25 cellular contexts compared by ENCODE assay signal in genomic region chr12:62914443-62914909, GRCh38. TPM values are rescaled to one million over a fixed set of nuclear protein-coding genes. Genes with fewer than 3 reads are reported as not detected.
DNase-seq lines count a peak whose midpoint lies in the region; ATAC-seq and TF ChIP-seq lines count a peak whose summit lies in the region.
"Had no signal": no experiment of that assay in that cellular context is flagged by ENCODE, and none has a peak within 500 bp of the region (broad histone marks: within the 10 kb centered on the region; RNA-seq: fewer than 3 reads in every experiment).

No MANE protein-coding gene starts in this region.

- POLR2A ChIA-PET in WTC11 (lab: Charles Lee) = interaction anchor here (1.0 kb wide), 1 partner anchor 19 kb away, joined by 3 read pairs; no protein-coding TSS in a partner anchor

- H3K9ac ChIP-seq in HUES48 (ENCODE audit: low read depth, low read length) = 0 out of 2 replicates have a peak overlapping the region, but pooled peaks have one; percentile 15

- H3K4me1 ChIP-seq in HUES48 (ENCODE audit: control insufficient read depth, insufficient read depth, low read length) = peaks cover 56% of the 10 kb centered on the region
- H3K4me1 ChIP-seq: uterus had no signal

- H3K27ac Mint-ChIP-seq in CD14-positive monocyte (peak overlapping the region; percentile 75 to 96 (median 90)), WTC11 (peak overlapping the region; percentile 84)
- no peak overlapping the region for H3K27ac Mint-ChIP-seq in activated CD8-positive, alpha-beta memory T cell treated with anti-CD3 and anti-CD28 coated beads, Interleukin-2, amount 10 ng/mL, durations not matched to agents 7 days and 5 days
- H3K27ac Mint-ChIP-seq: activated CD4-positive, alpha-beta memory T cell treated with anti-CD3 and anti-CD28 coated beads, Interleukin-2, amount 10 ng/mL, durations not matched to agents 7 days and 5 days; activated naive CD8-positive, alpha-beta T cell treated with anti-CD3 and anti-CD28 coated beads for 36 hours; CD4-positive, CD25-positive, alpha-beta regulatory T cell; stimulated activated naive B cell treated with anti-CD40 and anti-IgM and Interleukin-4, amounts not matched to agents 10 μg/mL and 1 μg/mL and 100 μg/mL, for 72 hours; T-helper 2 cell treated with Interferon-gamma antibody and Interleukin-4, amounts not matched to agents 5 μg/mL and 100 μg/mL, for 36 hours had no signal

- peak; percentile 8; the same call in 1 of the 2 replicates for ATAC-seq in WTC11
- no peak for ATAC-seq in GM19351 (IDR thresholded peaks at IDR 0.05; ENCODE audit: unreplicated experiment)
- no peak for ATAC-seq in activated CD8-positive, alpha-beta memory T cell treated with anti-CD3 and anti-CD28 coated beads, Interleukin-2, amount 10 ng/mL, durations not matched to agents 7 days and 5 days
- ATAC-seq: activated CD4-positive, CD25-positive, alpha-beta regulatory T cell treated with anti-CD3 and anti-CD28 coated beads, Interleukin-2, amount 50 U/mL, for 24 hours; stimulated activated naive B cell treated with anti-CD40 and anti-IgM and Interleukin-4, amounts not matched to agents 10 μg/mL and 1 μg/mL and 100 μg/mL, for 72 hours had no signal

- no peaks in the 10 kb centered on the region for H3K9me3 ChIP-seq in HUES48 (ENCODE audit: control insufficient read depth, insufficient read depth, low read length)
- H3K9me3 ChIP-seq: heart left ventricle, uterus had no signal

- DNase-seq in CD14-positive monocyte (ENCODE audit: low spot score) (no peak), WTC11 (ENCODE audit: low spot score) (no peak), T1000 (lab: John Stamatoyannopoulos, UW) (no peak)
- no peak for DNase-seq in activated CD8-positive, alpha-beta memory T cell treated with anti-CD3 and anti-CD28 coated beads, Interleukin-2, amount 10 ng/mL, durations not matched to agents 7 days and 5 days
- DNase-seq: activated CD4-positive, alpha-beta memory T cell treated with anti-CD3 and anti-CD28 coated beads, Interleukin-2, amount 10 ng/mL, durations not matched to agents 7 days and 5 days; activated naive CD8-positive, alpha-beta T cell treated with anti-CD3 and anti-CD28 coated beads for 36 hours; CD4-positive, CD25-positive, alpha-beta regulatory T cell; cerebellar nuclear complex; EL; Karpas-422; NCI-H1092; NCI-H1930; NCI-H526 treated with DMSO at 0.1 percent for 48 hours; retina; RPMI8226; small intestine; stimulated activated naive B cell treated with anti-CD40 and anti-IgM and Interleukin-4, amounts not matched to agents 10 μg/mL and 1 μg/mL and 100 μg/mL, for 72 hours; uterus had no signal

- H3K4me3 Mint-ChIP-seq in CD14-positive monocyte (peak overlapping the region in 1 of 2 donors; percentile 44), WTC11 (peak overlapping the region; percentile 1; the same call in 1 of the 2 replicates)
- no peak overlapping the region for H3K4me3 Mint-ChIP-seq in activated CD8-positive, alpha-beta memory T cell treated with anti-CD3 and anti-CD28 coated beads, Interleukin-2, amount 10 ng/mL, durations not matched to agents 7 days and 5 days
- H3K4me3 Mint-ChIP-seq: activated CD4-positive, alpha-beta memory T cell treated with anti-CD3 and anti-CD28 coated beads, Interleukin-2, amount 10 ng/mL, durations not matched to agents 7 days and 5 days; activated naive CD8-positive, alpha-beta T cell treated with anti-CD3 and anti-CD28 coated beads for 36 hours; CD4-positive, CD25-positive, alpha-beta regulatory T cell; stimulated activated naive B cell treated with anti-CD40 and anti-IgM and Interleukin-4, amounts not matched to agents 10 μg/mL and 1 μg/mL and 100 μg/mL, for 72 hours; T-helper 2 cell treated with Interferon-gamma antibody and Interleukin-4, amounts not matched to agents 5 μg/mL and 100 μg/mL, for 36 hours had no signal

- H3K4me3 ChIP-seq in HUES48 (ENCODE audit: low read depth, low read length) = 0 out of 2 replicates have a peak overlapping the region, but pooled peaks have one; percentile 4
- H3K4me3 ChIP-seq: heart left ventricle, uterus had no signal

- peaks cover 0 to 2% (median 0%) of the 10 kb centered on the region in 7 donors for H3K9me3 Mint-ChIP-seq in CD14-positive monocyte
- H3K9me3 Mint-ChIP-seq in WTC11 = no peaks in the 10 kb centered on the region
- H3K9me3 Mint-ChIP-seq in activated CD8-positive, alpha-beta memory T cell treated with anti-CD3 and anti-CD28 coated beads, Interleukin-2, amount 10 ng/mL, durations not matched to agents 7 days and 5 days (ENCODE audit: low read depth) = no peaks in the 10 kb centered on the region
- H3K9me3 Mint-ChIP-seq: activated CD4-positive, alpha-beta memory T cell treated with anti-CD3 and anti-CD28 coated beads, Interleukin-2, amount 10 ng/mL, durations not matched to agents 7 days and 5 days; activated naive CD8-positive, alpha-beta T cell treated with anti-CD3 and anti-CD28 coated beads for 36 hours; stimulated activated naive B cell treated with anti-CD40 and anti-IgM and Interleukin-4, amounts not matched to agents 10 μg/mL and 1 μg/mL and 100 μg/mL, for 72 hours; T-helper 2 cell treated with Interferon-gamma antibody and Interleukin-4, amounts not matched to agents 5 μg/mL and 100 μg/mL, for 36 hours had no signal

- intact Hi-C loops in CD14-positive monocyte (cut with micrococcal nuclease) = no loop called here

- H3K36me3 Mint-ChIP-seq in CD14-positive monocyte (peaks cover 6 to 9% of the 10 kb centered on the region in 2 donors), WTC11 (no peaks in the 10 kb centered on the region)
- no peaks in the 10 kb centered on the region for H3K36me3 Mint-ChIP-seq in activated CD8-positive, alpha-beta memory T cell treated with anti-CD3 and anti-CD28 coated beads, Interleukin-2, amount 10 ng/mL, durations not matched to agents 7 days and 5 days
- H3K36me3 Mint-ChIP-seq: activated naive CD8-positive, alpha-beta T cell treated with anti-CD3 and anti-CD28 coated beads for 36 hours; CD4-positive, CD25-positive, alpha-beta regulatory T cell; stimulated activated naive B cell treated with anti-CD40 and anti-IgM and Interleukin-4, amounts not matched to agents 10 μg/mL and 1 μg/mL and 100 μg/mL, for 72 hours had no signal

- peaks cover 0 to 1% (median 0%) of the 10 kb centered on the region in 3 donors for H3K27me3 Mint-ChIP-seq in CD14-positive monocyte (ENCODE audit: low read depth in 3 of 3)
- H3K27me3 Mint-ChIP-seq in WTC11 (ENCODE audit: low read depth) = no peaks in the 10 kb centered on the region
- H3K27me3 Mint-ChIP-seq in activated CD8-positive, alpha-beta memory T cell treated with anti-CD3 and anti-CD28 coated beads, Interleukin-2, amount 10 ng/mL, durations not matched to agents 7 days and 5 days = peaks cover 9% of the 10 kb centered on the region
- H3K27me3 Mint-ChIP-seq: activated naive CD8-positive, alpha-beta T cell treated with anti-CD3 and anti-CD28 coated beads for 36 hours had no signal

- H3K27me3 ChIP-seq in HUES48 (ENCODE audit: control insufficient read depth, insufficient read depth, low read length) (no peaks in the 10 kb centered on the region), layer of hippocampus (ENCODE audit: control insufficient read depth, insufficient read depth, low read length) (no peaks in the 10 kb centered on the region)
- H3K27me3 ChIP-seq: heart left ventricle, uterus had no signal

- CTCF ChIA-PET in WTC11 (lab: Charles Lee) = no interaction called here
- CTCF ChIA-PET in activated CD8-positive, alpha-beta memory T cell treated with anti-CD3 and anti-CD28 coated beads, Interleukin-2, amount 10 ng/mL, durations not matched to agents 7 days and 5 days (lab: Charles Lee) = no interaction called here

- 0 out of 2 replicates have a peak, but pooled peaks cover 4% of the 10 kb centered on the region for H3K36me3 ChIP-seq in HUES48 (ENCODE audit: control insufficient read depth, insufficient read depth, low read length)
- H3K36me3 ChIP-seq: heart left ventricle, uterus had no signal

- no peak for TF ChIP-seq CTCF in CD14-positive monocyte (IDR thresholded peaks at IDR 0.05)
- no peak for TF ChIP-seq CTCF in WTC11 (IDR thresholded peaks at IDR 0.05)

- H3K4me1 Mint-ChIP-seq in CD14-positive monocyte (peaks cover 30% of the 10 kb centered on the region), WTC11 (peaks cover 84% of the 10 kb centered on the region)
- H3K4me1 Mint-ChIP-seq in activated CD8-positive, alpha-beta memory T cell treated with anti-CD3 and anti-CD28 coated beads, Interleukin-2, amount 10 ng/mL, durations not matched to agents 7 days and 5 days = no peaks in the 10 kb centered on the region
- H3K4me1 Mint-ChIP-seq: activated CD4-positive, alpha-beta memory T cell treated with anti-CD3 and anti-CD28 coated beads, Interleukin-2, amount 10 ng/mL, durations not matched to agents 7 days and 5 days; activated naive CD8-positive, alpha-beta T cell treated with anti-CD3 and anti-CD28 coated beads for 36 hours; CD4-positive, CD25-positive, alpha-beta regulatory T cell; stimulated activated naive B cell treated with anti-CD40 and anti-IgM and Interleukin-4, amounts not matched to agents 10 μg/mL and 1 μg/mL and 100 μg/mL, for 72 hours had no signal

- H3K27ac ChIP-seq in HUES48 (ENCODE audit: low read depth, low read length) (peak overlapping the region; percentile 12), layer of hippocampus (ENCODE audit: low read depth, low read length) (peak overlapping the region; percentile 42)
- H3K27ac ChIP-seq: epithelial cell of prostate, heart left ventricle, uterus had no signal

RNA-seq across cellular contexts. Expression of gene PPM1H, which starts 20.5 kb away (rescaled TPM):
- polyA plus RNA-seq in CD14-positive monocyte = 1 to 10 TPM; 1.9 to 2.8 TPM
- 37.1 to 45.6 TPM (median 40.9 TPM) in 3 replicates for total RNA-seq in WTC11 (2021)
- under 1 TPM; 0.32 to 0.68 TPM for total RNA-seq in activated CD8-positive, alpha-beta memory T cell treated with anti-CD3 and anti-CD28 coated beads, Interleukin-2, amount 10 ng/mL, durations not matched to agents 7 days and 5 days
- total RNA-seq: activated CD4-positive, alpha-beta memory T cell treated with anti-CD3 and anti-CD28 coated beads, Interleukin-2, amount 10 ng/mL, durations not matched to agents 7 days and 5 days had no signal

Comparison
In these comparisons a context has a peak if more than half of its experiments do, and no peak if none do; other contexts are left out.
1. RNA of gene PPM1H, which starts 20.5 kb away (total RNA-seq): 37.1 to 45.6 TPM in WTC11; 0.32 to 0.68 TPM in activated CD8-positive, alpha-beta memory T cell treated with anti-CD3 and anti-CD28 coated beads, Interleukin-2, amount 10 ng/mL, durations not matched to agents 7 days and 5 days; every median in the first group is over 10 times any median in the second.